28 cellular contexts compared by ENCODE assay signal in genomic region chr13:59890064-59890463, GRCh38.
DNase-seq lines count a peak whose midpoint lies in the region; ATAC-seq and TF ChIP-seq lines count a peak whose summit lies in the region.
"Had no signal": no experiment of that assay in that cellular context is flagged by ENCODE, and none has a peak within 500 bp of the region (broad histone marks: within the 10 kb centered on the region; RNA-seq: fewer than 3 reads in every experiment).

No MANE protein-coding gene starts in this region.

- in situ Hi-C loops in brain microvascular endothelial cell (cut with HindIII; ENCODE audit: low pct_ligation_motif_present, low sequenced_read_pairs): no loop called here

- CTCF ChIA-PET in SK-N-SH (lab: Yijun Ruan, JAX): no interaction called here

- H3K36me3 ChIP-seq in SK-N-SH (replicated peaks in 1 of 2; ENCODE audit: control insufficient read depth in 1 of 2, insufficient read depth in 2 of 2, low read length in 1 of 2) (peaks cover 0 to 12% of the 10 kb centered on the region in 2 experiments), fibroblast of lung (ENCODE audit: control insufficient read depth, insufficient read depth, low read length) (no peaks in the 10 kb centered on the region), brain microvascular endothelial cell (replicated peaks) (no peaks in the 10 kb centered on the region)
- H3K36me3 ChIP-seq: esophagus muscularis mucosa, left ventricle myocardium inferior, suprapubic skin, upper lobe of left lung had no signal

- H3K79me2 ChIP-seq in SK-N-SH (ENCODE audit: insufficient read depth): no peaks in the 10 kb centered on the region; the same call in 1 of the 2 replicates
- H3K79me2 ChIP-seq in fibroblast of lung (ENCODE audit: control insufficient read depth, insufficient read depth, low read length): no peaks in the 10 kb centered on the region

- H4K20me1 ChIP-seq in SK-N-SH (ENCODE audit: insufficient read depth): no peaks in the 10 kb centered on the region
- H4K20me1 ChIP-seq in fibroblast of lung (ENCODE audit: control insufficient read depth, extremely low read depth, insufficient read depth, low read length): no peaks in the 10 kb centered on the region

- H2AFZ ChIP-seq in SK-N-SH (ENCODE audit: low read depth) (no peak overlapping the region), fibroblast of lung (ENCODE audit: low read length) (peak overlapping the region; percentile 31)
- H2AFZ ChIP-seq: PC-9 had no signal

- H3K9me2 ChIP-seq in SK-N-SH: no peaks in the 10 kb centered on the region; the same call in 1 of the 2 replicates

- H3K27me3 ChIP-seq in SK-N-SH (ENCODE audit: insufficient read depth) (no peaks in the 10 kb centered on the region), fibroblast of lung (ENCODE audit: control insufficient read depth, insufficient read depth, low read length) (no peaks in the 10 kb centered on the region), brain microvascular endothelial cell (replicated peaks) (no peaks in the 10 kb centered on the region)
- H3K27me3 ChIP-seq: esophagus muscularis mucosa, suprapubic skin, upper lobe of left lung had no signal

- H3F3A ChIP-seq in SK-N-SH (replicated peaks; ENCODE audit: insufficient read depth): no peaks in the 10 kb centered on the region

- H3K9me3 ChIP-seq in SK-N-SH: no peaks in the 10 kb centered on the region
- H3K9me3 ChIP-seq in fibroblast of lung (ENCODE audit: control insufficient read depth, insufficient read depth, low read depth, low read length): no peaks in the 10 kb centered on the region
- H3K9me3 ChIP-seq: esophagus muscularis mucosa, left ventricle myocardium inferior, suprapubic skin, upper lobe of left lung had no signal

- no peak for TF ChIP-seq RAD21 in SK-N-SH (IDR thresholded peaks at IDR 0.05; ENCODE audit: low read length)

- H3K27ac ChIP-seq in SK-N-SH (ENCODE audit: low read depth in 2 of 2, low read length in 1 of 2) (no peak overlapping the region), fibroblast of lung (ENCODE audit: insufficient read depth, low read length) (no peak overlapping the region), brain microvascular endothelial cell (no peak overlapping the region)
- H3K27ac ChIP-seq: esophagus muscularis mucosa, left ventricle myocardium inferior, PC-9, SK-N-MC, suprapubic skin, upper lobe of left lung had no signal

- H3K4me1 ChIP-seq in SK-N-SH (ENCODE audit: control insufficient read depth in 1 of 2, insufficient read depth in 2 of 2, low read depth in 1 of 2, low read length in 1 of 2) (peaks cover 6 to 19% of the 10 kb centered on the region in 2 experiments; a peak in 3 of 4 replicates), fibroblast of lung (ENCODE audit: control insufficient read depth, extremely low read depth, insufficient read depth, low read length) (no peaks in the 10 kb centered on the region)
- H3K4me1 ChIP-seq: esophagus muscularis mucosa, left ventricle myocardium inferior, suprapubic skin, upper lobe of left lung had no signal

- TF ChIP-seq EP300 in SK-N-SH (IDR thresholded peaks at IDR 0.05; ENCODE audit: borderline replicate concordance in 1 of 2, low read depth in 1 of 2, low read length in 1 of 2): no peak

- H3K4me3 ChIP-seq in SK-N-SH (ENCODE audit: low read depth in 2 of 2, low read length in 1 of 2) (no peak overlapping the region), fibroblast of lung (replicated peaks in 1 of 4; ENCODE audit: control extremely low read depth in 1 of 4, insufficient read depth in 1 of 4, low read depth in 3 of 4, low read length in 4 of 4) (no peak overlapping the region), brain microvascular endothelial cell (ENCODE audit: low read depth, low read length) (no peak overlapping the region)
- H3K4me3 ChIP-seq: esophagus muscularis mucosa, left ventricle myocardium inferior, PC-9, SK-N-MC, suprapubic skin, upper lobe of left lung had no signal

- H3K4me2 ChIP-seq in SK-N-SH (no peak overlapping the region), fibroblast of lung (ENCODE audit: extremely low read depth, insufficient read depth, low read length) (no peak overlapping the region)
- H3K4me2 ChIP-seq: PC-9 had no signal

- WGBS in SK-N-SH (ENCODE audit: low lambda C conversion rate): 75% methylated on average over 1 of the region's 1 CpG

- ATAC-seq in SK-N-SH treated with all-trans-retinoic acid at 6 μM for 48 hours (peak; percentile 47; the same call in 2 of the 3 replicates), GM18502 (IDR thresholded peaks at IDR 0.05; ENCODE audit: poor library complexity, unreplicated experiment) (no peak), HG02884 (IDR thresholded peaks at IDR 0.05; ENCODE audit: unreplicated experiment) (no peak)
- ATAC-seq: activated CD4-positive, CD25-positive, alpha-beta regulatory T cell treated with anti-CD3 and anti-CD28 coated beads, Interleukin-2, amount 50 U/mL, for 24 hours; activated naive CD8-positive, alpha-beta T cell treated with anti-CD3 and anti-CD28 coated beads, Interleukin-2, amount 50 U/mL, for 24 hours; naive thymus-derived CD4-positive, alpha-beta T cell; stimulated activated naive B cell treated with anti-CD40 and anti-IgM and Interleukin-4, amounts not matched to agents 10 μg/mL and 1 μg/mL and 100 μg/mL, for 72 hours had no signal

- DNase-seq in SK-N-SH (no peak), fibroblast of lung (ENCODE audit: low read depth in 2 of 2) (peak in 1 of 2 donors; percentile 32), myocyte (ENCODE audit: low read depth) (peak; percentile 51), brain microvascular endothelial cell (no peak)
- DNase-seq in activated T-cell treated with anti-CD3 and anti-CD28 coated beads, Interleukin-2, amount 50 U/mL, for 1 hour: no peak
- DNase-seq: activated CD4-positive, alpha-beta T cell treated with anti-CD3 and anti-CD28 coated beads, Interleukin-2, amount 50 U/mL, for 48 hours; activated naive CD4-positive, alpha-beta T cell; activated naive CD8-positive, alpha-beta T cell treated with anti-CD3 and anti-CD28 coated beads, Interleukin-2, amount 50 U/mL, for 24 hours; CD8-positive, alpha-beta memory T cell; cerebellar nuclear complex; islet precursor cell; left ventricle myocardium inferior; naive thymus-derived CD4-positive, alpha-beta T cell; NCI-H1092 treated with DMSO at 0.1 percent for 48 hours; NCI-H187; NCI-H526; NK-92 treated with Interleukin-12 subunit alpha and Interleukin-12 subunit beta, amount 100 ng/mL, for 24 hours; occipital lobe; PC-9; stimulated activated naive B cell treated with anti-CD40 and anti-IgM and Interleukin-4, amounts not matched to agents 10 μg/mL and 1 μg/mL and 100 μg/mL, for 72 hours; upper lobe of left lung had no signal

- H3K9ac ChIP-seq in SK-N-SH: no peak overlapping the region
- H3K9ac ChIP-seq in fibroblast of lung (ENCODE audit: insufficient read depth, low read length): no peak overlapping the region

- TF ChIP-seq CTCF in SK-N-SH (IDR thresholded peaks at IDR 0.05) (no peak), fibroblast of lung (conservative IDR thresholded peaks at IDR 0.05 in 1 of 2, IDR thresholded peaks at IDR 0.05 in 1 of 2; ENCODE audit: low read depth in 1 of 2, low read length in 2 of 2) (no peak), brain microvascular endothelial cell (IDR thresholded peaks at IDR 0.05; ENCODE audit: low read depth, low read length, missing control alignments) (no peak)

- POLR2A ChIA-PET in SK-N-SH (lab: Yijun Ruan, JAX): no interaction called here

TF ChIP-seq in SK-N-SH treated with all-trans-retinoic acid at 6 μM for 48 hours, 23 proteins besides CTCF, POLR2A, EP300 and RAD21:
- TF ChIP-seq ISL1 (CRISPR knock-in tag; IDR thresholded peaks at IDR 0.05): peak; percentile 9; the same call in 1 of the 2 replicates
- TF ChIP-seq PATZ1 (CRISPR knock-in tag; IDR thresholded peaks at IDR 0.05; ENCODE audit: borderline replicate concordance): no peak

TF ChIP-seq in SK-N-SH, 30 proteins besides CTCF, POLR2A, EP300 and RAD21:
- TF ChIP-seq FOXJ3 (CRISPR knock-in tag; IDR thresholded peaks at IDR 0.05) (no peak), USF2 (IDR thresholded peaks at IDR 0.05; ENCODE audit: borderline replicate concordance, low read depth, low read length) (no peak), SIN3A (IDR thresholded peaks at IDR 0.05; ENCODE audit: borderline replicate concordance, low read depth, low read length) (no peak), MEF2A (IDR thresholded peaks at IDR 0.05; ENCODE audit: borderline replicate concordance, low read depth) (no peak), PBX3 (IDR thresholded peaks at IDR 0.05) (no peak), MAX (IDR thresholded peaks at IDR 0.05; ENCODE audit: low read depth) (no peak)
